In genomic region chr4:4486969-4487368, GRCh38 we compare ENCODE assay signal across 25 cellular contexts.
"Had no signal": no experiment of that assay in that cellular context is flagged by ENCODE, and none has a peak within 500 bp of the region (broad histone marks: within the 10 kb centered on the region; RNA-seq: fewer than 3 reads in every experiment).

No MANE protein-coding gene starts in this region.

- H3K27ac ChIP-seq: esophagus squamous epithelium, heart right ventricle, neural progenitor cell, prostate gland, right atrium auricular region, sigmoid colon, testis, tibial artery, upper lobe of left lung had no signal

- H3K9ac ChIP-seq: neural progenitor cell had no signal

- DNase-seq: cortex of kidney; effector memory CD8-positive, alpha-beta T cell; erythroblast; esophagus squamous epithelium; foreskin melanocyte; glutamatergic neuron; heart right ventricle; hippocampal formation; left cardiac atrium; left ventricle myocardium superior; mesenchymal stem cell; naive thymus-derived CD4-positive, alpha-beta T cell; sigmoid colon; stimulated activated CD4-positive, alpha-beta T cell treated with anti-CD3 and anti-CD28 coated beads, Interleukin-2, amount 100 ng/mL, for 24 hours; stimulated activated CD4-positive, alpha-beta T cell treated with anti-CD3 and anti-CD28 coated beads, Interleukin-4, amount 100 ng/mL, for 24 hours; stimulated activated naive CD8-positive, alpha-beta T cell treated with anti-CD3 and anti-CD28 coated beads, Interleukin-15, Interleukin-2, amounts not matched to agents 100 U/mL and 50 U/mL, for 24 hours; substantia nigra; testis; tibial artery; upper lobe of left lung had no signal

- H3K27me3 ChIP-seq: esophagus squamous epithelium, heart right ventricle, neural progenitor cell, right atrium auricular region, sigmoid colon, testis, tibial artery, upper lobe of left lung had no signal

- H3K4me2 ChIP-seq: neural progenitor cell had no signal

- H3K4me3 ChIP-seq: esophagus squamous epithelium, heart right ventricle, lung, neural progenitor cell, prostate gland, right atrium auricular region, sigmoid colon, testis, tibial artery, upper lobe of left lung had no signal

- H2AFZ ChIP-seq: neural progenitor cell had no signal

- H3K4me1 ChIP-seq: esophagus squamous epithelium, prostate gland, right atrium auricular region, sigmoid colon, testis, tibial artery had no signal

- H3K9me3 ChIP-seq: esophagus squamous epithelium, heart right ventricle, prostate gland, right atrium auricular region, sigmoid colon, testis, tibial artery, upper lobe of left lung had no signal

- H3K36me3 ChIP-seq: esophagus squamous epithelium, heart right ventricle, neural progenitor cell, prostate gland, right atrium auricular region, sigmoid colon, tibial artery, upper lobe of left lung had no signal

- ATAC-seq: effector memory CD8-positive, alpha-beta T cell; heart right ventricle; left cardiac atrium; left ventricle myocardium superior; naive thymus-derived CD4-positive, alpha-beta T cell; stimulated activated memory B cell treated with anti-CD40 and anti-IgM and Interleukin-4, amounts not matched to agents 10 μg/mL and 1 μg/mL and 100 μg/mL, for 72 hours; stimulated activated naive CD8-positive, alpha-beta T cell treated with anti-CD3 and anti-CD28 coated beads, Interleukin-15, Interleukin-2, amounts not matched to agents 100 U/mL and 50 U/mL, for 24 hours had no signal
